8 cellular contexts compared by ENCODE assay signal in the genomic region with DNA sequence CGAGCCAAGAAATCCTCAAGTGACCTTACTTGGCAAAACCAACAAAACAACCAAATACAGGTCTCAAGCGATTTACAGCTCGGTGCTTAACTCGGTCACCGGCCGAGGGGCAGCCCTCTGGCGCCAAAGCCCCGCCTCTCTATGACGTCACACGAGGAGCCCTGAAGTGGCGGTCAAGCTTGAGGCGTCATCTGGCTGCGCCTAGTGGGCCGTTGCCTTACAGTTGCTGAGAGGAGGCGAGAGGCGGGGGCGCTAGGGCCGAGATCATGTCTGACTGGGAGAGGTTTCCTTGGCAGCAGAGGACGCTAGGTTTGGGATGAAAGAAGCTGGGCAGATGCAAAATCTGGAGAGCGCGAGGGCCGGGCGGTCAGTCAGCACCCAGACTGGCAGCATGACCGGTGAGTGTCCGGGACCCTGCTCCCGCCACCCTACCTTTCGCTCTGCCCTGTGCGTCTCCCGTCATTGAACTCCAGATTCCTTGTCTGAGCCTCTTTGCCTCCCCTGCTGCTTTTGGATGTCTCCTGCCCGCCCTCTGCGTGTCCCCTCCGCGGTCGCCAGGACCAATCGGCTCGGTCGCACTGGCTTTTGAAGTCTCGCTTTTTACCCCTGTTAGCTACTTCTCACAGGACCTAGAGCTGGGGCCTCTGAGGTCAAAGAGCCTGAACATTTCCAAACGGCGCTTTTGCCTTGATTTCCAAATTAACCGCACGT. TPM values are rescaled to one million over a fixed set of nuclear protein-coding genes. Genes with fewer than 3 reads are reported as not detected.
DNase-seq lines count a peak whose midpoint lies in the region; ATAC-seq and TF ChIP-seq lines count a peak whose summit lies in the region.

A gene (plus strand): TSS at position 204 of the 711 bp plus-strand sequence. CDS start 113 bp downstream, at position 317.

- peak within 1 kb of the TSS; percentile 88 for H3K27ac Mint-ChIP-seq in Calu3 (ENCODE audit: unreplicated experiment)

- TF ChIP-seq CTCF in Calu3 (IDR thresholded peaks at IDR 0.05; ENCODE audit: unreplicated experiment) (no peak), epithelial cell of esophagus (IDR thresholded peaks at IDR 0.05; ENCODE audit: insufficient read depth, low read depth, low read length, missing control alignments) (no peak)

- no peaks in the 10 kb centered on the region for H3K4me1 Mint-ChIP-seq in Calu3 (ENCODE audit: low read depth, unreplicated experiment)

- H3K27me3 Mint-ChIP-seq in Calu3 (ENCODE audit: unreplicated experiment): peaks cover 18% of the 10 kb centered on the region

- DNase-seq in Calu3 (peak; percentile 93), OCI-M1 (lab: John Stamatoyannopoulos, UW) (peak; percentile 98), activated T-cell treated with anti-CD3 and anti-CD28 coated beads for 4 hours (peak; percentile 82), epithelial cell of esophagus (ENCODE audit: low read depth) (peak; percentile 96)
- DNase-seq in stimulated activated CD8-positive, alpha-beta memory T cell treated with anti-CD3 and anti-CD28 coated beads, Interleukin-4, amount 100 ng/mL, for 1 hour (ENCODE audit: low read depth in 2 of 2, low spot score in 1 of 2): peak; percentile 84 to 87

- H3K9me3 ChIP-seq in HUES6 (ENCODE audit: control insufficient read depth, insufficient read depth, low read depth, low read length) (no peaks in the 10 kb centered on the region), mononuclear cell (ENCODE audit: low read depth, low read length) (no peaks in the 10 kb centered on the region)

- H3K4me3 Mint-ChIP-seq in Calu3 (ENCODE audit: low read depth, unreplicated experiment): peak within 1 kb of the TSS; percentile 93

- peak within 1 kb of the TSS; percentile 86 for H3K4me3 ChIP-seq in HUES6 (ENCODE audit: low read depth, low read length)
- H3K4me3 ChIP-seq in epithelial cell of esophagus (ENCODE audit: low read length): peak within 1 kb of the TSS; percentile 93
- H3K4me3 ChIP-seq in mononuclear cell (ENCODE audit: low read length): peak within 1 kb of the TSS; percentile 99

- intact Hi-C loops in Calu3 (cut with micrococcal nuclease; ENCODE audit: unreplicated experiment): no loop called here

- H3K27me3 ChIP-seq in HUES6 (ENCODE audit: control insufficient read depth, insufficient read depth, low read length): no peaks in the 10 kb centered on the region
- H3K27me3 ChIP-seq in mononuclear cell (ENCODE audit: insufficient read depth, low read length): no peaks in the 10 kb centered on the region

- no peaks in the 10 kb centered on the region for H3K36me3 ChIP-seq in HUES6 (ENCODE audit: control insufficient read depth, insufficient read depth, low read length)

- H3K9ac ChIP-seq in HUES6 (ENCODE audit: low read length): peak within 1 kb of the TSS; percentile 66

- H3K36me3 Mint-ChIP-seq in Calu3 (ENCODE audit: insufficient read depth, unreplicated experiment): peaks cover 15% of the 10 kb centered on the region

- H3K4me1 ChIP-seq in HUES6 (ENCODE audit: control insufficient read depth, insufficient read depth, low read length): no peaks in the 10 kb centered on the region
- peaks cover 29% of the 10 kb centered on the region for H3K4me1 ChIP-seq in mononuclear cell (ENCODE audit: insufficient read depth, low read length)

- no TSS peak for BruUV-seq in Calu3 (replicated peaks; lab: Mats Ljungman, UMichigan)

- CTCF ChIA-PET in Calu3 (lab: Charles Lee): interaction anchor here (1.0 to 1.6 kb wide), 2 partner anchors 148 to 359 kb away, joined by 3 to 4 read pairs; no protein-coding TSS in a partner anchor

- H3K27ac ChIP-seq in HUES6 (ENCODE audit: low read depth, low read length): no peak within 1 kb of the TSS

- H3K9me3 Mint-ChIP-seq in Calu3 (ENCODE audit: low read depth, unreplicated experiment): no peaks in the 10 kb centered on the region

- ATAC-seq in GM21423 (IDR thresholded peaks at IDR 0.05; ENCODE audit: unreplicated experiment): peak; percentile 96

RNA-seq across cellular contexts. Expression of the gene that starts here (rescaled TPM):
- total RNA-seq in Calu3 (2022) (6.4 and 7.8 TPM in 2 replicates), mononuclear cell (4.6 TPM)
